In the genomic region with DNA sequence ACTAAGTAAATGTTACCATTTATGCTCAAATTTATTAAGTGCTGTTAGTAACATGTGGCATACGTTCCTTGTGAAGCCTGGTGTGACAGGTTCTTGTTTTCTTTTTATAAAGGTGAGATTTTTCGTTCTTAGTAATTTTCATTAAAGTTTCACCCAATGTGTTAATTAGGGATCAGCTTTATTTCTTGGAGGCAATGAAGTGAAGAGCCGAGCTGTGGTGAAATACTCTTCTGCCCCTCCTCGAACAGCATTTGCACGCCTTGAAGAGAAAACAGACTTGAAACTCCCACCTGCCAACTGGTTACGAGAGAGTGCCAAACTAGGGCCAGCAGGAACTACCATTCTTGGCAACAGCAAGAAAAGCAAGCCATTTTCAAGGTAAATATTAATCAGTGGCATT, we compare ENCODE assay signal across 12 cellular contexts. TPM values are rescaled to one million over a fixed set of nuclear protein-coding genes. Genes with fewer than 3 reads are reported as not detected.
DNase-seq lines count a peak whose midpoint lies in the region; ATAC-seq and TF ChIP-seq lines count a peak whose summit lies in the region.
"Had no signal": no experiment of that assay in that cellular context is flagged by ENCODE, and none has a peak within 500 bp of the region (broad histone marks: within the 10 kb centered on the region; RNA-seq: fewer than 3 reads in every experiment).

No MANE protein-coding gene starts in this region.

- intact Hi-C loops in activated T-helper 2 cell treated with anti-CD3 and anti-CD28 coated beads, Interferon-gamma antibody, Interleukin-2, Interleukin-4, amounts not matched to agents 10 μg/mL and 5 μg/mL and 100 μg/mL, durations not matched to agents 14 hours and 24 hours and 36 hours (cut with micrococcal nuclease), result loop anchor here (10.0 kb wide), 1 partner anchor 174 kb away; a partner anchor contains a TSS
- intact Hi-C loops in spleen (cut with DNase I; ENCODE audit: low total_unique reads) (loop anchor here (10.0 kb wide), 1 partner anchor 104 kb away; a partner anchor contains a TSS), ovary (cut with DNase I) (no loop called here)

- no peak for TF ChIP-seq EP300 in ovary (IDR thresholded peaks at IDR 0.05)

- peak overlapping the region; percentile 95 for H3K4me3 Mint-ChIP-seq in activated T-cell treated with anti-CD3 and anti-CD28 coated beads, Interleukin-2, amount 50 U/mL, for 4 hours
- H3K4me3 Mint-ChIP-seq in activated T-helper 2 cell treated with anti-CD3 and anti-CD28 coated beads, Interferon-gamma antibody, Interleukin-2, Interleukin-4, amounts not matched to agents 10 μg/mL and 5 μg/mL and 100 μg/mL, durations not matched to agents 14 hours and 24 hours and 36 hours (ENCODE audit: low read depth), result peak overlapping the region; percentile 96

- peaks cover 14 to 38% (median 28%) of the 10 kb centered on the region in 6 donors for H3K4me1 ChIP-seq in spleen
- H3K4me1 ChIP-seq in ovary (ENCODE audit: insufficient read depth), result peaks cover 2% of the 10 kb centered on the region

- no peak overlapping the region for H3K27ac ChIP-seq in spleen
- no peak overlapping the region for H3K27ac ChIP-seq in ovary
- H3K27ac ChIP-seq: suprapubic skin had no signal

- TF ChIP-seq CTCF in spleen (IDR thresholded peaks at IDR 0.05 in 8 of 11, conservative IDR thresholded peaks at IDR 0.05 in 3 of 11), result no peak
- no peak for TF ChIP-seq CTCF in ovary (IDR thresholded peaks at IDR 0.05)

- H3K36me3 ChIP-seq in spleen, result peaks cover 0 to 51% (median 42%) of the 10 kb centered on the region in 6 donors
- no peaks in the 10 kb centered on the region for H3K36me3 ChIP-seq in ovary

- TF ChIP-seq POLR2A in spleen (IDR thresholded peaks at IDR 0.05) (no peak), ovary (IDR thresholded peaks at IDR 0.05) (no peak)

- H3K9me3 ChIP-seq in spleen (peaks cover 0 to 11% (median 2%) of the 10 kb centered on the region in 8 donors), ovary (no peaks in the 10 kb centered on the region)
- H3K9me3 ChIP-seq: suprapubic skin had no signal

- peaks cover 3% of the 10 kb centered on the region for H3K9me3 Mint-ChIP-seq in activated T-cell treated with anti-CD3 and anti-CD28 coated beads, Interleukin-2, amount 50 U/mL, for 4 hours
- peaks cover 9% of the 10 kb centered on the region for H3K9me3 Mint-ChIP-seq in activated T-helper 2 cell treated with anti-CD3 and anti-CD28 coated beads, Interferon-gamma antibody, Interleukin-2, Interleukin-4, amounts not matched to agents 10 μg/mL and 5 μg/mL and 100 μg/mL, durations not matched to agents 14 hours and 24 hours and 36 hours

- peaks cover 34% of the 10 kb centered on the region for H3K4me1 Mint-ChIP-seq in activated T-cell treated with anti-CD3 and anti-CD28 coated beads, Interleukin-2, amount 50 U/mL, for 4 hours (ENCODE audit: low read depth)
- H3K4me1 Mint-ChIP-seq in activated T-helper 2 cell treated with anti-CD3 and anti-CD28 coated beads, Interferon-gamma antibody, Interleukin-2, Interleukin-4, amounts not matched to agents 10 μg/mL and 5 μg/mL and 100 μg/mL, durations not matched to agents 14 hours and 24 hours and 36 hours (ENCODE audit: low read depth), result peaks cover 21% of the 10 kb centered on the region

- H3K36me3 Mint-ChIP-seq in activated T-cell treated with anti-CD3 and anti-CD28 coated beads, Interleukin-2, amount 50 U/mL, for 4 hours (ENCODE audit: insufficient read depth), result peaks cover 31% of the 10 kb centered on the region
- H3K36me3 Mint-ChIP-seq in activated T-helper 2 cell treated with anti-CD3 and anti-CD28 coated beads, Interferon-gamma antibody, Interleukin-2, Interleukin-4, amounts not matched to agents 10 μg/mL and 5 μg/mL and 100 μg/mL, durations not matched to agents 14 hours and 24 hours and 36 hours (ENCODE audit: low read depth), result peaks cover 54% of the 10 kb centered on the region

- no peaks in the 10 kb centered on the region for H3K27me3 Mint-ChIP-seq in activated T-cell treated with anti-CD3 and anti-CD28 coated beads, Interleukin-2, amount 50 U/mL, for 4 hours (ENCODE audit: low read depth)
- H3K27me3 Mint-ChIP-seq in activated T-helper 2 cell treated with anti-CD3 and anti-CD28 coated beads, Interferon-gamma antibody, Interleukin-2, Interleukin-4, amounts not matched to agents 10 μg/mL and 5 μg/mL and 100 μg/mL, durations not matched to agents 14 hours and 24 hours and 36 hours (ENCODE audit: low read depth), result no peaks in the 10 kb centered on the region

- H3K27me3 ChIP-seq in spleen (replicated peaks in 1 of 7), result no peaks in the 10 kb centered on the region
- H3K27me3 ChIP-seq in ovary, result no peaks in the 10 kb centered on the region
- H3K27me3 ChIP-seq: suprapubic skin had no signal

- 69 to 87% (median 82%) methylated on average over 6 of the region's 6 CpGs for WGBS in spleen, 5 donors
- WGBS in ovary, 3 donors, result 80 to 91% (median 85%) methylated on average over 6 of the region's 6 CpGs

- no peak for DNase-seq in activated T-cell treated with anti-CD3 and anti-CD28 coated beads, Interleukin-2, amount 50 U/mL, for 4 hours
- DNase-seq in activated T-cell treated with anti-CD3 and anti-CD28 coated beads, Interleukin-2, amount 50 U/mL, for 48 hours, result no peak
- no peak for DNase-seq in activated T-helper 2 cell treated with anti-CD3 and anti-CD28 coated beads, Interferon-gamma antibody, Interleukin-2, Interleukin-4, amounts not matched to agents 10 μg/mL and 5 μg/mL and 100 μg/mL, durations not matched to agents 14 hours and 24 hours and 36 hours (ENCODE audit: low spot score)
- DNase-seq in spleen (no peak), mucosa of gallbladder (ENCODE audit: low spot score) (no peak), ovary (no peak)
- DNase-seq in NK-92 treated with Interleukin-12 subunit alpha and Interleukin-12 subunit beta, amount 100 ng/mL, for 24 hours (lab: John Stamatoyannopoulos, UW), result no peak
- DNase-seq: aorta, NCI-H2107 had no signal

- peak overlapping the region; percentile 46 for H3K27ac Mint-ChIP-seq in activated T-helper 2 cell treated with anti-CD3 and anti-CD28 coated beads, Interferon-gamma antibody, Interleukin-2, Interleukin-4, amounts not matched to agents 10 μg/mL and 5 μg/mL and 100 μg/mL, durations not matched to agents 14 hours and 24 hours and 36 hours

- no peak for ATAC-seq in activated T-cell treated with anti-CD3 and anti-CD28 coated beads, Interleukin-2, amount 50 U/mL, for 4 hours
- ATAC-seq in HG02885 (IDR thresholded peaks at IDR 0.05; ENCODE audit: poor library complexity, unreplicated experiment), result peak; percentile 28

- H3K4me3 ChIP-seq in spleen (peak overlapping the region in 5 of 8 donors; percentile 64 to 98 (median 90)), ovary (no peak overlapping the region)

RNA-seq across cellular contexts. Expression of a gene that starts 1.5 kb away (rescaled TPM):
- 10 to 100 TPM; 25.4 to 25.6 (median 25.5) TPM for total RNA-seq in activated T-cell treated with anti-CD3 and anti-CD28 coated beads, Interleukin-2, amount 50 U/mL, for 4 hours
- 40.3 and 40.7 TPM in 2 replicates for total RNA-seq in activated T-helper 2 cell treated with anti-CD3 and anti-CD28 coated beads, Interferon-gamma antibody, Interleukin-2, Interleukin-4, amounts not matched to agents 10 μg/mL and 5 μg/mL and 100 μg/mL, durations not matched to agents 14 hours and 24 hours and 36 hours
- 10 to 100 TPM; 30.1 to 47.5 (median 36.5) TPM for total RNA-seq in spleen
- polyA plus RNA-seq in spleen, result 10 to 100 TPM; 17.8 to 35.4 (median 24.2) TPM
- total RNA-seq in mucosa of gallbladder, result 15.4 TPM
- 10 to 100 TPM; 18.5 to 29.0 (median 23.8) TPM for total RNA-seq in ovary
- 10 to 100 TPM; 17.0 to 17.3 TPM for polyA plus RNA-seq in ovary

RNA-seq across cellular contexts. Expression of a gene that starts 38.1 kb away (rescaled TPM):
- total RNA-seq in activated T-cell treated with anti-CD3 and anti-CD28 coated beads, Interleukin-2, amount 50 U/mL, for 4 hours, result not detected
- not detected in 2 replicates for total RNA-seq in activated T-helper 2 cell treated with anti-CD3 and anti-CD28 coated beads, Interferon-gamma antibody, Interleukin-2, Interleukin-4, amounts not matched to agents 10 μg/mL and 5 μg/mL and 100 μg/mL, durations not matched to agents 14 hours and 24 hours and 36 hours
- total RNA-seq in spleen (not detected), mucosa of gallbladder (not detected), ovary (not detected)
- polyA plus RNA-seq in spleen (not detected), ovary (not detected)
- total RNA-seq: aorta, suprapubic skin had no signal
- polyA plus RNA-seq: aorta, CD14-positive monocyte had no signal

RNA-seq across cellular contexts. Expression of a gene that starts 54.6 kb away (rescaled TPM):
- not detected for total RNA-seq in activated T-cell treated with anti-CD3 and anti-CD28 coated beads, Interleukin-2, amount 50 U/mL, for 4 hours
- 0.11 TPM in 2 replicates for total RNA-seq in activated T-helper 2 cell treated with anti-CD3 and anti-CD28 coated beads, Interferon-gamma antibody, Interleukin-2, Interleukin-4, amounts not matched to agents 10 μg/mL and 5 μg/mL and 100 μg/mL, durations not matched to agents 14 hours and 24 hours and 36 hours
- under 1 TPM in 5 of 7 donors, not detected in 2; 0.27 to 0.68 (median 0.41) TPM for total RNA-seq in spleen
- polyA plus RNA-seq in spleen, result under 1 TPM; 0.09 to 0.19 (median 0.12) TPM
- total RNA-seq in mucosa of gallbladder, result 0.17 TPM
- 1 to 10 TPM in 4 of 7 donors, under 1 TPM in 3; 0.11 to 1.6 (median 1.2) TPM for total RNA-seq in ovary
- polyA plus RNA-seq in ovary, result under 1 TPM; 0.56 to 1.00 TPM
- polyA plus RNA-seq: aorta, CD14-positive monocyte had no signal

Comparison
In these comparisons a context has a peak if more than half of its experiments do, and no peak if none do; other contexts are left out.
1. intact Hi-C loops: an anchor here in activated T-helper 2 cell treated with anti-CD3 and anti-CD28 coated beads, Interferon-gamma antibody, Interleukin-2, Interleukin-4, amounts not matched to agents 10 μg/mL and 5 μg/mL and 100 μg/mL, durations not matched to agents 14 hours and 24 hours and 36 hours (10.0 kb wide) and spleen (10.0 kb wide); none called in ovary.